8 cellular contexts compared by ENCODE assay signal in the genomic region with DNA sequence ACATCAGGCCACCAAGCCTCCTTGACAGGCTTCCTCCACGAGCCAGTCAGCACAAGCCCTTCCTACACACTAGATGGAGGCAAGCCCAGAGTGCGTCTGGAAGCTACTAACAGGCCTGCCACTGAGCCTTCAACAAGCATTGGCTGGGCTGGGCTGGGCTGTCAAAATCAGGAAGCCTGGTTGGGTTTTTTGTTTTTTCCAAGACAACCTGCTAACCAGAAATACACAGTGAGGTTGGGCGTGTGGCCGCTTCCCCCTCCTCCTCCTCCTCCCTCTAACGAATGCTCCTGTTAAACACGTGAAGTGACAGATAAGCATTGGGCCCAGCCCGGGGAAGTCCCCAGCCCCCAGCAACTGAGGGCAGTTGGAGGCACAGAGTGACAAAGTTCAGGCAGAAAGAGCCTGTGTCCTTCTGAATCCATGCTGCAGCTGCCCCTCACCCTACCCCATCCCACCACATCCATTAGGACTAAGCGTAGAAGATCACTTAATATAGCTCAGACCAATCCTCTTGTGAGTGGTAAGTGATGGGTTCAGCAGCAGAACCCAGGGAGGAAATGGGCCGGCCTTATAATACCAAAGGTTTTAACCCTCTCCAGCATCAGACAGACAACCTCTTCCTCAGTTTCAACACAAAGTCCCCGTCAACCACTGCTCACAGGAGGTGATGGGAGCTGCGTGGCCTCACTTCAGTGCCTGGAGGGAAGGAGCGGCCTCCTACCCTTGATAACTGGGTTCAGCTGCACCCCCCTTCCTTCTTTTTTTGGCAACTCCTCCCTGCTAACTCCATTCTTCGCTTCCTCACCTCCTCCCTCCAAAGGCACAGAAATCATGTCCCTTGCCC. TPM values are rescaled to one million over a fixed set of nuclear protein-coding genes. Genes with fewer than 3 reads are reported as not detected.
DNase-seq lines count a peak whose midpoint lies in the region; ATAC-seq and TF ChIP-seq lines count a peak whose summit lies in the region.

No MANE protein-coding gene starts in this region.

- TF ChIP-seq CTCF in foreskin keratinocyte (conservative IDR thresholded peaks at IDR 0.05) = no peak
- TF ChIP-seq CTCF in parathyroid adenoma (IDR thresholded peaks at IDR 0.05) = no peak

- no peaks in the 10 kb centered on the region for H3K36me3 ChIP-seq in parathyroid adenoma (ENCODE audit: control insufficient read depth, insufficient read depth, low read length)
- H3K36me3 ChIP-seq in thymus (ENCODE audit: control insufficient read depth, insufficient read depth) = no peaks in the 10 kb centered on the region

- H3K4me3 ChIP-seq in parathyroid adenoma (ENCODE audit: low read depth, low read length) (peak overlapping the region; percentile 44), thymus (ENCODE audit: low read length) (peak overlapping the region; percentile 50)

- no peaks in the 10 kb centered on the region for H3K79me2 ChIP-seq in parathyroid adenoma

- H3K4me2 ChIP-seq in parathyroid adenoma (ENCODE audit: low read length) = peak overlapping the region; percentile 68

- peaks cover 85% of the 10 kb centered on the region for H3K27me3 ChIP-seq in foreskin keratinocyte
- H3K27me3 ChIP-seq in parathyroid adenoma (ENCODE audit: control insufficient read depth, insufficient read depth, low read length) = no peaks in the 10 kb centered on the region
- H3K27me3 ChIP-seq in thymus (ENCODE audit: control insufficient read depth, insufficient read depth) = no peaks in the 10 kb centered on the region

- H2AFZ ChIP-seq in parathyroid adenoma = peak overlapping the region; percentile 63

- ATAC-seq in HG02588 (IDR thresholded peaks at IDR 0.05; ENCODE audit: unreplicated experiment) = peak; percentile 43
- peak; percentile 60 for ATAC-seq in foreskin keratinocyte

- H3K4me1 ChIP-seq in foreskin keratinocyte = no peaks in the 10 kb centered on the region
- H3K4me1 ChIP-seq in parathyroid adenoma = peaks cover 4% of the 10 kb centered on the region
- peaks cover 9% of the 10 kb centered on the region for H3K4me1 ChIP-seq in thymus (ENCODE audit: control insufficient read depth, insufficient read depth, low read length)

- H3K9ac ChIP-seq in parathyroid adenoma = no peak overlapping the region

- no peak overlapping the region for H3K27ac ChIP-seq in foreskin keratinocyte
- peak overlapping the region; percentile 56 for H3K27ac ChIP-seq in parathyroid adenoma
- H3K27ac ChIP-seq in thymus (ENCODE audit: low read depth) = peak overlapping the region; percentile 43

- DNase-seq in GM03348 (ENCODE audit: low spot score) (peak; percentile 74), NOMO-1 (lab: John Stamatoyannopoulos, UW; ENCODE audit: unreplicated experiment in 2 of 2) (peak; percentile 81 to 84), foreskin keratinocyte (peak in 1 of 2 donors; percentile 42), NCI-H510A treated with DMSO at 0.1 percent for 48 hours (lab: John Stamatoyannopoulos, UW) (no peak)
- peak; percentile 85 to 88 for DNase-seq in activated T-cell treated with anti-CD3 and anti-CD28 coated beads, Interleukin-2, amount 50 U/mL, for 48 hours

- H3K9me3 ChIP-seq in parathyroid adenoma (ENCODE audit: control insufficient read depth, low read length) = no peaks in the 10 kb centered on the region
- H3K9me3 ChIP-seq in thymus (ENCODE audit: control insufficient read depth) = no peaks in the 10 kb centered on the region

- WGBS in thymus = 11% methylated on average over 13 of the region's 13 CpGs

RNA-seq across cellular contexts. Expression of gene NFATC2, which starts 1.1 kb away (rescaled TPM):
- total RNA-seq in foreskin keratinocyte = under 0.01 TPM in 1 of 2 replicates, not detected in the other
- polyA plus RNA-seq in foreskin keratinocyte (under 0.01 TPM in 1 of 2 replicates, not detected in the other), thymus (4.4 TPM)
